8 cellular contexts compared by ENCODE assay signal in genomic region chr17:75778861-75779249, GRCh38. TPM values are rescaled to one million over a fixed set of nuclear protein-coding genes. Genes with fewer than 3 reads are reported as not detected.
DNase-seq lines count a peak whose midpoint lies in the region; ATAC-seq and TF ChIP-seq lines count a peak whose summit lies in the region.

No MANE protein-coding gene starts in this region.

- peaks cover 8% of the 10 kb centered on the region for H3K27me3 Mint-ChIP-seq in neural crest cell (ENCODE audit: low read depth)

- peak; percentile 4 for ATAC-seq in HG03196 (IDR thresholded peaks at IDR 0.05; ENCODE audit: unreplicated experiment)

- H3K36me3 Mint-ChIP-seq in neural crest cell (ENCODE audit: low read depth) = peaks cover 24% of the 10 kb centered on the region

- TF ChIP-seq CTCF in AG04450 (IDR thresholded peaks at IDR 0.05; ENCODE audit: low read depth, low read length) (peak; percentile 63), GM12875 (IDR thresholded peaks at IDR 0.05; ENCODE audit: borderline replicate concordance, insufficient read depth, low read depth, low read length) (peak; percentile 68), neural crest cell (conservative IDR thresholded peaks at IDR 0.05) (peak; percentile 76)

- H3K27me3 ChIP-seq in AG04450 (ENCODE audit: control insufficient read depth, insufficient read depth, low read length) = no peaks in the 10 kb centered on the region

- no peaks in the 10 kb centered on the region; the same call in 1 of the 2 replicates for H3K9me3 ChIP-seq in AG04450 (ENCODE audit: control insufficient read depth, insufficient read depth, low read length)

- H3K27ac ChIP-seq in AG04450 (ENCODE audit: low read depth, low read length) (peak overlapping the region; percentile 99), epithelial cell of prostate (peak overlapping the region; percentile 97)

- H3K4me3 Mint-ChIP-seq in neural crest cell = peak overlapping the region; percentile 93

- POLR2A ChIA-PET in AG04450 (lab: Yijun Ruan, JAX) = interaction anchor here (1.2 kb wide), 1 partner anchor 14 kb away, joined by 3 read pairs; the partner anchor contains the start of gene GALK1

- H3K9me3 Mint-ChIP-seq in neural crest cell = peaks cover 3% of the 10 kb centered on the region

- H3K4me3 ChIP-seq in AG04450 (ENCODE audit: low read depth, low read length) (peak overlapping the region; percentile 90), GM12875 (ENCODE audit: low read depth, low read length) (peak overlapping the region; percentile 90)

- no peak for DNase-seq in AG04450 (ENCODE audit: low read depth, low spot score)
- DNase-seq in T-helper 1 cell = peak in 3 of 5 donors; percentile 63 to 79 (median 69)
- DNase-seq in epithelial cell of prostate (ENCODE audit: low read depth, low spot score) = no peak
- no peak for DNase-seq in neural crest cell (ENCODE audit: low read depth, low spot score)
- DNase-seq in midbrain (lab: John Stamatoyannopoulos, UW) = no peak
- DNase-seq in DMS79 (lab: John Stamatoyannopoulos, UW) = no peak

- CTCF ChIA-PET in AG04450 (lab: Charles Lee) = interaction anchor here (2.1 kb wide), 1 partner anchor 14 kb away, joined by 8 read pairs; the partner anchor contains the start of gene GALK1

- H3K4me1 Mint-ChIP-seq in neural crest cell = peaks cover 40% of the 10 kb centered on the region

- peak overlapping the region; percentile 70 for H3K27ac Mint-ChIP-seq in neural crest cell (ENCODE audit: unreplicated experiment)

RNA-seq across cellular contexts. Expression of gene UNK, which starts 5.8 kb away (rescaled TPM):
- 11.1 and 11.4 TPM in 2 replicates for polyA plus RNA-seq in AG04450 (2011; rRNA removed)
- 11.3 and 13.7 TPM in 2 replicates for polyA minus RNA-seq in AG04450 (2011; rRNA and poly(A)+ RNA removed)
- 49.3 and 49.4 TPM in 2 replicates for total RNA-seq in neural crest cell

RNA-seq across cellular contexts. Expression of gene GALK1, which starts 13.9 kb away (rescaled TPM):
- 12.4 and 16.8 TPM in 2 replicates for polyA plus RNA-seq in AG04450 (2011; rRNA removed)
- polyA minus RNA-seq in AG04450 (2011; rRNA and poly(A)+ RNA removed) = 9.2 and 17.0 TPM in 2 replicates
- 11.9 and 13.1 TPM in 2 replicates for total RNA-seq in neural crest cell

RNA-seq across cellular contexts. Expression of gene ITGB4, which starts 57.6 kb away (rescaled TPM):
- polyA plus RNA-seq in AG04450 (2011; rRNA removed) = 0.21 and 0.31 TPM in 2 replicates
- polyA minus RNA-seq in AG04450 (2011; rRNA and poly(A)+ RNA removed) = 0.61 and 1.3 TPM in 2 replicates
- 0.64 and 1.4 TPM in 2 replicates for total RNA-seq in neural crest cell

Comparison
In these comparisons a context has a peak if more than half of its experiments do, and no peak if none do; other contexts are left out.
1. DNase-seq: peak in T-helper 1 cell (3 of 5); none in AG04450 (single experiment), epithelial cell of prostate (single experiment), neural crest cell (single experiment), midbrain (single experiment) and DMS79 (single experiment).
2. Peak in every context shown above with its lines, with median percentiles within 50 percentile points of each other: CTCF ChIP-seq.